ENCODE assay signal across 14 cellular contexts in the genomic region with DNA sequence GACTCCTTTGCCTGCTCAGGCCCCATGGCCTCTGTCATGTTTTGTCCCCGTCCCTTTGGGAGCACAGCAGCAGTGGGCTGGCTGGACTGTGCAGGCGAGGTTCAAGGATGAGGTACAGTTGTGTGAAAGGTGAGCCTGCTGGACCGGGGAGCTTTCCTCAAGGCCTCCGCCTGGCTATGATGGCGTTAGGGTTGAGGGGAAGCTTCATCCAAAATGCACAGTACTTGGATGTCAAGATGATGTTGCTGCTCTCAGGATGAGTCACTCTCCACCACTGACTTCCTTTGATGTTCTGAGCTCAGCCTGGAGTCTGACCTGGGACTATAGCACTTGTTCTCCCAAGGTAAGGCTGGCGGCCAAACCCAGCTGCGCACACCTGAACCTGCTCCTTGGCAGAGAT.
A peak's percentile ranks its signal among the peaks of the same experiment; 100 is the strongest.
DNase-seq lines count a peak whose midpoint lies in the region; ATAC-seq, FAIRE-seq and TF ChIP-seq lines count a peak whose summit lies in the region.
"Had no signal": no experiment of that assay in that cellular context is flagged by ENCODE, and none has a peak within 500 bp of the region (broad histone marks: within the 10 kb centered on the region; RNA-seq: fewer than 3 reads in every experiment).

No MANE protein-coding gene starts in this region.

- H2AFZ ChIP-seq in astrocyte (ENCODE audit: low read depth, low read length) = no peak overlapping the region

- ATAC-seq in activated T-cell treated with anti-CD3 and anti-CD28 coated beads, Interleukin-2, amount 50 U/mL, for 4 hours = peak; percentile 59 to 62
- peak; percentile 50 for ATAC-seq in stimulated activated effector memory CD8-positive, alpha-beta T cell treated with anti-CD3 and anti-CD28 coated beads, Interleukin-12 subunit alpha, Interleukin-12 subunit beta, amount 100 ng/mL, for 72 hours

- no peaks in the 10 kb centered on the region for H3K9me3 ChIP-seq in astrocyte (ENCODE audit: insufficient read depth, low read depth, low read length)
- H3K9me3 ChIP-seq: colonic mucosa, upper lobe of left lung had no signal

- H3K9ac ChIP-seq in astrocyte (ENCODE audit: low read length) = no peak overlapping the region

- no peaks in the 10 kb centered on the region for H3K36me3 ChIP-seq in astrocyte (ENCODE audit: insufficient read depth, low read length)
- H3K36me3 ChIP-seq: colonic mucosa, upper lobe of left lung had no signal

- H3K9me3 Mint-ChIP-seq in activated T-cell treated with anti-CD3 and anti-CD28 coated beads, Interleukin-2, amount 50 U/mL, for 4 hours = no peaks in the 10 kb centered on the region
- peaks cover 3% of the 10 kb centered on the region for H3K9me3 Mint-ChIP-seq in activated T-cell treated with anti-CD3 and anti-CD28 coated beads, Interleukin-2, amount 50 U/mL, for 24 hours
- peaks cover 5% of the 10 kb centered on the region for H3K9me3 Mint-ChIP-seq in astrocyte (ENCODE audit: unreplicated experiment)
- peaks cover 3% of the 10 kb centered on the region for H3K9me3 Mint-ChIP-seq in stimulated activated effector memory CD8-positive, alpha-beta T cell treated with anti-CD3 and anti-CD28 coated beads, Interleukin-12 subunit alpha, Interleukin-12 subunit beta, amount 100 ng/mL, for 72 hours
- H3K9me3 Mint-ChIP-seq: nephron progenitor cell had no signal

- H4K20me1 ChIP-seq in astrocyte (ENCODE audit: insufficient read depth, low read length) = no peaks in the 10 kb centered on the region

- no peak for TF ChIP-seq CTCF in astrocyte (IDR thresholded peaks at IDR 0.05; ENCODE audit: insufficient read depth, low read depth, low read length)

- no peak overlapping the region for H3K4me3 ChIP-seq in astrocyte (ENCODE audit: insufficient read depth, low read depth, low read length)
- H3K4me3 ChIP-seq: colonic mucosa, upper lobe of left lung had no signal

- H3K4me2 ChIP-seq in astrocyte (ENCODE audit: low read length) = no peak overlapping the region

- no peak overlapping the region for H3K27ac ChIP-seq in astrocyte (ENCODE audit: low read depth, low read length)
- H3K27ac ChIP-seq: colonic mucosa, upper lobe of left lung, VCaP had no signal

- no peak overlapping the region for H3K27ac Mint-ChIP-seq in activated T-cell treated with anti-CD3 and anti-CD28 coated beads, Interleukin-2, amount 50 U/mL, for 24 hours
- H3K27ac Mint-ChIP-seq in astrocyte (ENCODE audit: unreplicated experiment) = no peak overlapping the region
- H3K27ac Mint-ChIP-seq in stimulated activated effector memory CD8-positive, alpha-beta T cell treated with anti-CD3 and anti-CD28 coated beads, Interleukin-12 subunit alpha, Interleukin-12 subunit beta, amount 100 ng/mL, for 72 hours = no peak overlapping the region
- H3K27ac Mint-ChIP-seq: nephron progenitor cell had no signal

- no peaks in the 10 kb centered on the region for H3K79me2 ChIP-seq in astrocyte (ENCODE audit: insufficient read depth, low read length)

- H3K36me3 Mint-ChIP-seq in activated T-cell treated with anti-CD3 and anti-CD28 coated beads, Interleukin-2, amount 50 U/mL, for 4 hours (ENCODE audit: insufficient read depth) = no peaks in the 10 kb centered on the region
- H3K36me3 Mint-ChIP-seq in activated T-cell treated with anti-CD3 and anti-CD28 coated beads, Interleukin-2, amount 50 U/mL, for 24 hours (ENCODE audit: low read depth) = no peaks in the 10 kb centered on the region
- H3K36me3 Mint-ChIP-seq in astrocyte (ENCODE audit: low read depth, unreplicated experiment) = no peaks in the 10 kb centered on the region
- no peaks in the 10 kb centered on the region for H3K36me3 Mint-ChIP-seq in stimulated activated effector memory CD8-positive, alpha-beta T cell treated with anti-CD3 and anti-CD28 coated beads, Interleukin-12 subunit alpha, Interleukin-12 subunit beta, amount 100 ng/mL, for 72 hours

- peaks cover 10% of the 10 kb centered on the region for H3K27me3 Mint-ChIP-seq in activated T-cell treated with anti-CD3 and anti-CD28 coated beads, Interleukin-2, amount 50 U/mL, for 4 hours (ENCODE audit: low read depth)
- peaks cover 23% of the 10 kb centered on the region for H3K27me3 Mint-ChIP-seq in activated T-cell treated with anti-CD3 and anti-CD28 coated beads, Interleukin-2, amount 50 U/mL, for 24 hours
- H3K27me3 Mint-ChIP-seq in astrocyte (ENCODE audit: low read depth, unreplicated experiment) = peaks cover 15% of the 10 kb centered on the region

- peaks cover 3% of the 10 kb centered on the region for H3K27me3 ChIP-seq in astrocyte (ENCODE audit: insufficient read depth, low read length)
- H3K27me3 ChIP-seq: colonic mucosa, upper lobe of left lung had no signal

- DNase-seq in activated T-cell treated with anti-CD3 and anti-CD28 coated beads, Interleukin-2, amount 50 U/mL, for 4 hours = no peak
- no peak for DNase-seq in activated T-cell treated with anti-CD3 and anti-CD28 coated beads, Interleukin-2, amount 50 U/mL, for 24 hours
- DNase-seq in M059J (ENCODE audit: low read depth) (peak; percentile 62), astrocyte (ENCODE audit: low read depth) (peak; percentile 46), mucosa of gallbladder (ENCODE audit: low spot score) (no peak), HUDEP-2 (lab: John Stamatoyannopoulos, UW; ENCODE audit: unreplicated experiment in 76 of 76) (no peak), NCI-H524 (lab: John Stamatoyannopoulos, UW) (no peak)
- DNase-seq in stimulated activated effector memory CD8-positive, alpha-beta T cell treated with anti-CD3 and anti-CD28 coated beads, Interleukin-12 subunit alpha, Interleukin-12 subunit beta, amount 100 ng/mL, for 72 hours (ENCODE audit: low spot score in 2 of 2) = no peak
- DNase-seq: colonic mucosa, NCI-H510A treated with DMSO at 0.1 percent for 48 hours, nephron progenitor cell, SHP77, upper lobe of left lung had no signal

- H3K4me1 ChIP-seq in astrocyte (ENCODE audit: insufficient read depth, low read length) = peaks cover 24% of the 10 kb centered on the region
- H3K4me1 ChIP-seq: colonic mucosa had no signal

- no peak for FAIRE-seq in astrocyte (lab: Jason Lieb, UNC)

- no peak overlapping the region for H3K4me3 Mint-ChIP-seq in activated T-cell treated with anti-CD3 and anti-CD28 coated beads, Interleukin-2, amount 50 U/mL, for 4 hours
- H3K4me3 Mint-ChIP-seq in activated T-cell treated with anti-CD3 and anti-CD28 coated beads, Interleukin-2, amount 50 U/mL, for 24 hours = no peak overlapping the region
- H3K4me3 Mint-ChIP-seq in astrocyte (ENCODE audit: unreplicated experiment) = no peak overlapping the region
- H3K4me3 Mint-ChIP-seq in stimulated activated effector memory CD8-positive, alpha-beta T cell treated with anti-CD3 and anti-CD28 coated beads, Interleukin-12 subunit alpha, Interleukin-12 subunit beta, amount 100 ng/mL, for 72 hours = no peak overlapping the region
- H3K4me3 Mint-ChIP-seq: nephron progenitor cell had no signal

- peaks cover 8% of the 10 kb centered on the region for H3K4me1 Mint-ChIP-seq in activated T-cell treated with anti-CD3 and anti-CD28 coated beads, Interleukin-2, amount 50 U/mL, for 4 hours (ENCODE audit: low read depth)
- H3K4me1 Mint-ChIP-seq in activated T-cell treated with anti-CD3 and anti-CD28 coated beads, Interleukin-2, amount 50 U/mL, for 24 hours (ENCODE audit: low read depth) = peaks cover 33% of the 10 kb centered on the region
- H3K4me1 Mint-ChIP-seq in astrocyte (ENCODE audit: low read depth, unreplicated experiment) = peaks cover 15% of the 10 kb centered on the region
- H3K4me1 Mint-ChIP-seq in stimulated activated effector memory CD8-positive, alpha-beta T cell treated with anti-CD3 and anti-CD28 coated beads, Interleukin-12 subunit alpha, Interleukin-12 subunit beta, amount 100 ng/mL, for 72 hours = peaks cover 13% of the 10 kb centered on the region

Comparison
In these comparisons a context has a peak if more than half of its experiments do, and no peak if none do; other contexts are left out.
1. DNase-seq: peak in M059J (single experiment) and astrocyte (single experiment); none in activated T-cell treated with anti-CD3 and anti-CD28 coated beads, Interleukin-2, amount 50 U/mL, for 4 hours (single experiment), activated T-cell treated with anti-CD3 and anti-CD28 coated beads, Interleukin-2, amount 50 U/mL, for 24 hours (single experiment), stimulated activated effector memory CD8-positive, alpha-beta T cell treated with anti-CD3 and anti-CD28 coated beads, Interleukin-12 subunit alpha, Interleukin-12 subunit beta, amount 100 ng/mL, for 72 hours (0 of 2), mucosa of gallbladder (single experiment), HUDEP-2 (0 of 76) and NCI-H524 (0 of 2).